8 cellular contexts compared by ENCODE assay signal in genomic region chr11:34680918-34681554, GRCh38.
DNase-seq lines count a peak whose midpoint lies in the region; TF ChIP-seq lines count a peak whose summit lies in the region.

No MANE protein-coding gene starts in this region.

- 0 out of 2 replicates have a peak, but pooled peaks cover 1% of the 10 kb centered on the region for H4K20me1 ChIP-seq in PC-9 (ENCODE audit: insufficient read depth)

- peak overlapping the region; percentile 86 for H3K27ac ChIP-seq in PC-9

- H3K27me3 Mint-ChIP-seq in type B pancreatic cell: no peaks in the 10 kb centered on the region

- no peak overlapping the region for H3K4me3 ChIP-seq in PC-9
- H3K4me3 ChIP-seq in fibroblast of mammary gland (ENCODE audit: control insufficient read depth, low read depth, low read length): no peak overlapping the region

- peaks cover 60% of the 10 kb centered on the region for H3K4me1 ChIP-seq in PC-9 (replicated peaks; ENCODE audit: insufficient read depth)

- peak overlapping the region; percentile 65 for H3K27ac Mint-ChIP-seq in type B pancreatic cell

- no peak overlapping the region for H3K4me3 Mint-ChIP-seq in type B pancreatic cell

- peaks cover 37% of the 10 kb centered on the region for H3F3A ChIP-seq in PC-9 (ENCODE audit: insufficient read depth, low read depth)

- POLR2A ChIA-PET in PC-9 (lab: Charles Lee; ENCODE audit: unreplicated experiment): interaction anchor here (0.6 to 1.0 kb wide), 2 partner anchors 41 to 60 kb away, joined by 4 to 9 read pairs; partner anchors contain the start of gene EHF

- TF ChIP-seq CTCF in PC-9 (conservative IDR thresholded peaks at IDR 0.05) (no peak), fibroblast of mammary gland (conservative IDR thresholded peaks at IDR 0.05; ENCODE audit: control insufficient read depth, insufficient read depth, low read depth, low read length) (no peak), type B pancreatic cell (conservative IDR thresholded peaks at IDR 0.05) (no peak)

- CTCF ChIA-PET in PC-9 (lab: Charles Lee): no interaction called here

- H3K36me3 ChIP-seq in PC-9 (ENCODE audit: low read depth): no peaks in the 10 kb centered on the region

- H3K79me2 ChIP-seq in PC-9 (ENCODE audit: low read depth): no peaks in the 10 kb centered on the region

- H3K36me3 Mint-ChIP-seq in type B pancreatic cell: no peaks in the 10 kb centered on the region

- no peaks in the 10 kb centered on the region for H3K9me3 ChIP-seq in PC-9 (ENCODE audit: insufficient read depth, low read depth)

- no TSS peak for BruUV-seq in PC-9 (replicated peaks; lab: Mats Ljungman, UMichigan)

- intact Hi-C loops in PC-9 (cut with micrococcal nuclease; ENCODE audit: unreplicated experiment): loop anchor here (1.0 to 2.0 kb wide), 4 partner anchors 13 to 82 kb away; no protein-coding TSS in a partner anchor

- peak overlapping the region; percentile 60 for H3K4me2 ChIP-seq in PC-9

- no peaks in the 10 kb centered on the region; the same call in 1 of the 2 replicates for H3K9me2 ChIP-seq in PC-9 (ENCODE audit: insufficient read depth)

- peaks cover 5% of the 10 kb centered on the region for H3K4me1 Mint-ChIP-seq in type B pancreatic cell (ENCODE audit: unreplicated experiment)

- no peak overlapping the region for H2AFZ ChIP-seq in PC-9

- DNase-seq in NCI-H2081 (lab: John Stamatoyannopoulos, UW) (peak; percentile 28 to 55), NCI-H2081 treated with DMSO at 0.1 percent for 48 hours (lab: John Stamatoyannopoulos, UW) (no peak), PC-9 (peak; percentile 85 to 99), fibroblast of mammary gland (ENCODE audit: low read depth) (peak; percentile 74), type B pancreatic cell (ENCODE audit: extremely low spot score, unreplicated experiment) (no peak), NCI-H1105 treated with DMSO at 0.1 percent for 48 hours (lab: John Stamatoyannopoulos, UW) (no peak), middle frontal gyrus (ENCODE audit: extremely low spot score, low spot score) (no peak)
- DNase-seq in stimulated activated CD4-positive, alpha-beta T cell treated with anti-CD3 and anti-CD28 coated beads, Interleukin-1b, Interleukin-23, amount 100 ng/mL, for 48 hours: no peak

- H3K9me3 Mint-ChIP-seq in type B pancreatic cell: no peaks in the 10 kb centered on the region

- no peaks in the 10 kb centered on the region for H3K27me3 ChIP-seq in PC-9 (ENCODE audit: insufficient read depth, low read depth)

Comparison
In these comparisons a context has a peak if more than half of its experiments do, and no peak if none do; other contexts are left out.
1. DNase-seq: peak in NCI-H2081 (2 of 2), PC-9 (2 of 2) and fibroblast of mammary gland (single experiment); none in NCI-H2081 treated with DMSO at 0.1 percent for 48 hours (single experiment), type B pancreatic cell (single experiment), NCI-H1105 treated with DMSO at 0.1 percent for 48 hours (single experiment), stimulated activated CD4-positive, alpha-beta T cell treated with anti-CD3 and anti-CD28 coated beads, Interleukin-1b, Interleukin-23, amount 100 ng/mL, for 48 hours (single experiment) and middle frontal gyrus (single experiment).